16 cellular contexts compared by ENCODE assay signal in the genomic region with DNA sequence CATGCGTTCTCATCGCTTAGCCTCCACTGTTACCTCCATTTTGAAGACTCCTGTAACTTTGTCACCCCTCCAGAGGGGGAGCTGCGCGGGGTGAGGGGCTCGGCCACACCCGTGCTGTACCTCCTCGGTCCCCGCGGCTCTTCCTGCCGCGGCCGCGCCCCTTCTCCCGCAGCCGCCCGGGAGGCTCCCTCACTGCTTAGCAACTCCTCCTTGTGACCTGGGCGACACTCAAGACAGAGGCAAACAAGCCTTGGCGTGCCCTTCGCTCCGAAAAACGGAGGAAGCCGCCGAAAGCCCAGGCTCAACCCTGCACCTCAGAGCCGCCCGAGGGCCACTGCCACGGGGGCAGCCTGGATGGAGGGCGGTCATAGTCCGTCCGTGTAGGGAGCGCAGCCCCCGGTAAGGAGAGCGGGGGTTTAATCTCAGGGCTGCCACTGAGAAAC.
DNase-seq lines count a peak whose midpoint lies in the region; ATAC-seq, FAIRE-seq and TF ChIP-seq lines count a peak whose summit lies in the region.
"Had no signal": no experiment of that assay in that cellular context is flagged by ENCODE, and none has a peak within 500 bp of the region (broad histone marks: within the 10 kb centered on the region; RNA-seq: fewer than 3 reads in every experiment).

No MANE protein-coding gene starts in this region.

- H3K27me3 ChIP-seq in HUES6 (ENCODE audit: control insufficient read depth, insufficient read depth, low read length) (peaks cover 34% of the 10 kb centered on the region), keratinocyte (ENCODE audit: control insufficient read depth, extremely low read depth, insufficient read depth, low read length) (no peaks in the 10 kb centered on the region)
- H3K27me3 ChIP-seq: BLaER1 treated with 17β-estradiol and CSF1 and Interleukin-3, amounts not matched to agents 10 nM and 100 nM; heart left ventricle had no signal

- dilution Hi-C loops in keratinocyte (cut with MboI; ENCODE audit: extremely low pct_ligation_motif_present, low sequenced_read_pairs) = no loop called here

- H4K20me1 ChIP-seq in keratinocyte (ENCODE audit: control insufficient read depth, extremely low read depth, insufficient read depth, low read length) = no peaks in the 10 kb centered on the region
- H4K20me1 ChIP-seq: BLaER1 treated with 17β-estradiol and CSF1 and Interleukin-3, amounts not matched to agents 10 nM and 100 nM had no signal

- H2AFZ ChIP-seq in keratinocyte (ENCODE audit: control insufficient read depth, low read length) = peak overlapping the region; percentile 85

- H3K36me3 ChIP-seq in HUES6 (ENCODE audit: control insufficient read depth, insufficient read depth, low read length) = no peaks in the 10 kb centered on the region
- H3K36me3 ChIP-seq in keratinocyte (ENCODE audit: control insufficient read depth in 2 of 2, extremely low read depth in 1 of 2, insufficient read depth in 2 of 2, low read length in 2 of 2) = no peaks in the 10 kb centered on the region
- H3K36me3 ChIP-seq: BLaER1 treated with 17β-estradiol and CSF1 and Interleukin-3, amounts not matched to agents 10 nM and 100 nM; heart left ventricle had no signal

- no peak for FAIRE-seq in keratinocyte (lab: Jason Lieb, UNC)

- H3K4me3 ChIP-seq in HUES6 (ENCODE audit: low read depth, low read length) = peak overlapping the region; percentile 47
- no peak overlapping the region for H3K4me3 ChIP-seq in coronary artery
- peak overlapping the region in 2 of 3 experiments; percentile 23 to 28 for H3K4me3 ChIP-seq in keratinocyte (ENCODE audit: control insufficient read depth in 2 of 3, extremely low read depth in 1 of 3, insufficient read depth in 2 of 3, low read depth in 1 of 3, low read length in 3 of 3)
- H3K4me3 ChIP-seq: BLaER1 treated with 17β-estradiol and CSF1 and Interleukin-3, amounts not matched to agents 10 nM and 100 nM; heart left ventricle had no signal

- H3K9ac ChIP-seq in HUES6 (ENCODE audit: low read length) (no peak overlapping the region), keratinocyte (ENCODE audit: control insufficient read depth, extremely low read depth, insufficient read depth, low read length) (peak overlapping the region; percentile 46)
- H3K9ac ChIP-seq: BLaER1 treated with 17β-estradiol and CSF1 and Interleukin-3, amounts not matched to agents 10 nM and 100 nM had no signal

- TF ChIP-seq CTCF in coronary artery (IDR thresholded peaks at IDR 0.05) (no peak), keratinocyte (optimal IDR thresholded peaks at IDR 0.05 in 1 of 3, IDR thresholded peaks at IDR 0.05 in 1 of 3, conservative IDR thresholded peaks at IDR 0.05 in 1 of 3; ENCODE audit: extremely low read depth in 1 of 3, insufficient read depth in 2 of 3, low read length in 3 of 3) (no peak)

- H3K9me3 ChIP-seq in HUES6 (ENCODE audit: control insufficient read depth, insufficient read depth, low read depth, low read length) (no peaks in the 10 kb centered on the region), keratinocyte (ENCODE audit: control insufficient read depth, low read depth, low read length) (no peaks in the 10 kb centered on the region)
- H3K9me3 ChIP-seq: heart left ventricle had no signal

- ATAC-seq in HG02763 (IDR thresholded peaks at IDR 0.05; ENCODE audit: unreplicated experiment) = no peak

- no peaks in the 10 kb centered on the region for H3K9me1 ChIP-seq in keratinocyte (ENCODE audit: control insufficient read depth, extremely low read depth, insufficient read depth, low read length)

- no peak overlapping the region for H3K27ac ChIP-seq in HUES6 (ENCODE audit: low read depth, low read length)
- H3K27ac ChIP-seq in coronary artery = no peak overlapping the region
- H3K27ac ChIP-seq in keratinocyte (ENCODE audit: control insufficient read depth, insufficient read depth, low read length) = peak overlapping the region; percentile 21
- H3K27ac ChIP-seq: BLaER1 treated with 17β-estradiol and CSF1 and Interleukin-3, amounts not matched to agents 10 nM and 100 nM; heart left ventricle had no signal

- no peaks in the 10 kb centered on the region for H3K79me2 ChIP-seq in keratinocyte (ENCODE audit: control insufficient read depth, insufficient read depth, low read length)

- H3K4me2 ChIP-seq in keratinocyte (ENCODE audit: control insufficient read depth, extremely low read depth, insufficient read depth, low read depth, low read length) = peak overlapping the region; percentile 78
- H3K4me2 ChIP-seq: BLaER1 treated with 17β-estradiol and CSF1 and Interleukin-3, amounts not matched to agents 10 nM and 100 nM had no signal

- H3K4me1 ChIP-seq in HUES6 (ENCODE audit: control insufficient read depth, insufficient read depth, low read length) (peaks cover 6% of the 10 kb centered on the region), keratinocyte (ENCODE audit: control insufficient read depth, extremely low read depth, insufficient read depth, low read length) (peaks cover 23% of the 10 kb centered on the region)
- H3K4me1 ChIP-seq: BLaER1 treated with 17β-estradiol and CSF1 and Interleukin-3, amounts not matched to agents 10 nM and 100 nM had no signal

- DNase-seq in coronary artery (ENCODE audit: low spot score) (peak; percentile 70), keratinocyte (ENCODE audit: low read depth, low spot score) (peak; percentile 28), retina (peak; percentile 52), NOMO-1 (lab: John Stamatoyannopoulos, UW; ENCODE audit: unreplicated experiment in 2 of 2) (no peak), superior temporal gyrus (ENCODE audit: extremely low spot score) (no peak)
- DNase-seq in effector CD8-positive, alpha-beta T cell (lab: John Stamatoyannopoulos, UW) = no peak
- DNase-seq: activated CD8-positive, alpha-beta memory T cell treated with anti-CD3 and anti-CD28 coated beads, Interleukin-2, amount 50 U/mL, for 48 hours; cerebellar nuclear complex; DMS79 treated with DMSO at 0.1 percent for 48 hours; Kasumi-1; NCI-H526; T-helper 1 cell had no signal

Comparison
In these comparisons a context has a peak if more than half of its experiments do, and no peak if none do; other contexts are left out.
1. DNase-seq: peak in coronary artery (single experiment), keratinocyte (single experiment) and retina (single experiment); none in effector CD8-positive, alpha-beta T cell (single experiment), NOMO-1 (0 of 2) and superior temporal gyrus (single experiment).